ENCODE assay signal across 26 cellular contexts in genomic region chr1:41536296-41536695, GRCh38. TPM values are rescaled to one million over a fixed set of nuclear protein-coding genes. Genes with fewer than 3 reads are reported as not detected.
DNase-seq lines count a peak whose midpoint lies in the region; ATAC-seq and TF ChIP-seq lines count a peak whose summit lies in the region.
"Had no signal": no experiment of that assay in that cellular context is flagged by ENCODE, and none has a peak within 500 bp of the region (broad histone marks: within the 10 kb centered on the region; RNA-seq: fewer than 3 reads in every experiment).

No MANE protein-coding gene starts in this region.

- H3K4me3 ChIP-seq in OCI-LY1 (ENCODE audit: low read depth, low read length, poor library complexity, severe bottlenecking): no peak overlapping the region
- H3K4me3 ChIP-seq in spleen: no peak overlapping the region
- H3K4me3 ChIP-seq: pancreas, skin epidermis, thoracic aorta had no signal

- H3K4me2 ChIP-seq in OCI-LY1 (ENCODE audit: low read length): no peak overlapping the region

- no peak overlapping the region for H3K4me3 Mint-ChIP-seq in memory B cell
- H3K4me3 Mint-ChIP-seq: activated CD8-positive, alpha-beta T cell treated with anti-CD3 and anti-CD28 coated beads, Interleukin-2, amount 10 ng/mL, durations not matched to agents 7 days and 5 days; activated naive CD8-positive, alpha-beta T cell treated with anti-CD3 and anti-CD28 coated beads for 36 hours; activated T-cell treated with anti-CD3 and anti-CD28 coated beads, Interleukin-2, amount 50 U/mL, for 72 hours; CD8-positive, alpha-beta T cell; H9; naive thymus-derived CD4-positive, alpha-beta T cell; stimulated activated memory B cell treated with anti-CD40 and anti-IgM and Interleukin-4, amounts not matched to agents 10 μg/mL and 1 μg/mL and 100 μg/mL, for 72 hours had no signal

- H3K4me1 ChIP-seq in OCI-LY1 (ENCODE audit: insufficient read depth, low read length, severe bottlenecking): peaks cover 38% of the 10 kb centered on the region
- peaks cover 7 to 30% (median 23%) of the 10 kb centered on the region in 6 donors for H3K4me1 ChIP-seq in spleen
- H3K4me1 ChIP-seq: foreskin keratinocyte had no signal

- no peaks in the 10 kb centered on the region for H3K9me3 Mint-ChIP-seq in memory B cell
- H3K9me3 Mint-ChIP-seq: activated naive CD8-positive, alpha-beta T cell treated with anti-CD3 and anti-CD28 coated beads for 36 hours; activated T-cell treated with anti-CD3 and anti-CD28 coated beads, Interleukin-2, amount 50 U/mL, for 72 hours; CD8-positive, alpha-beta T cell; stimulated activated memory B cell treated with anti-CD40 and anti-IgM and Interleukin-4, amounts not matched to agents 10 μg/mL and 1 μg/mL and 100 μg/mL, for 72 hours had no signal

- peaks cover 42% of the 10 kb centered on the region for H3K4me1 Mint-ChIP-seq in memory B cell

- H3K36me3 Mint-ChIP-seq in memory B cell: peaks cover 7% of the 10 kb centered on the region

- no peak for DNase-seq in Right ventricle myocardium inferior (ENCODE audit: missing footprints)
- DNase-seq in memory B cell (ENCODE audit: low spot score in 2 of 2): no peak
- peak; percentile 56 for DNase-seq in spleen
- DNase-seq in omental fat pad (ENCODE audit: low spot score): no peak
- DNase-seq in DMS 273 treated with DMSO at 0.1 percent for 48 hours (lab: John Stamatoyannopoulos, UW): no peak
- DNase-seq: activated CD4-positive, alpha-beta T cell treated with anti-CD3 and anti-CD28 coated beads for 1 hour; activated CD8-positive, alpha-beta T cell treated with anti-CD3 and anti-CD28 coated beads, Interleukin-2, amount 10 ng/mL, durations not matched to agents 7 days and 5 days; activated naive CD8-positive, alpha-beta T cell treated with anti-CD3 and anti-CD28 coated beads for 36 hours; activated T-cell treated with anti-CD3 and anti-CD28 coated beads, Interleukin-2, amount 50 U/mL, for 72 hours; CD8-positive, alpha-beta T cell; DMS53; effector CD8-positive, alpha-beta T cell; foreskin keratinocyte; GDM1; H9; MM.1S; naive thymus-derived CD4-positive, alpha-beta T cell; NCI-H1436; NCI-H524; stimulated activated CD4-positive, alpha-beta T cell treated with anti-CD3 and anti-CD28 coated beads, Interleukin-2, amount 100 ng/mL, for 24 hours had no signal

- no peak for TF ChIP-seq POLR2A in spleen (IDR thresholded peaks at IDR 0.05)

- intact Hi-C loops in Right ventricle myocardium inferior (cut with DNase I) (no loop called here), spleen (cut with DNase I; ENCODE audit: low total_unique reads) (no loop called here)

- H3K27me3 Mint-ChIP-seq in memory B cell: no peaks in the 10 kb centered on the region
- H3K27me3 Mint-ChIP-seq: activated naive CD8-positive, alpha-beta T cell treated with anti-CD3 and anti-CD28 coated beads for 36 hours; naive thymus-derived CD4-positive, alpha-beta T cell; stimulated activated memory B cell treated with anti-CD40 and anti-IgM and Interleukin-4, amounts not matched to agents 10 μg/mL and 1 μg/mL and 100 μg/mL, for 72 hours had no signal

- no peaks in the 10 kb centered on the region for H3K79me2 ChIP-seq in OCI-LY1 (ENCODE audit: insufficient read depth, low read length)

- TF ChIP-seq CTCF in OCI-LY1 (IDR thresholded peaks at IDR 0.05; ENCODE audit: low read length) (no peak), spleen (IDR thresholded peaks at IDR 0.05 in 8 of 11, conservative IDR thresholded peaks at IDR 0.05 in 3 of 11) (no peak), omental fat pad (IDR thresholded peaks at IDR 0.05) (no peak)

- H3F3A ChIP-seq in OCI-LY1 (ENCODE audit: insufficient read depth, low read length): no peaks in the 10 kb centered on the region

- H2AFZ ChIP-seq in OCI-LY1 (ENCODE audit: low read length): no peak overlapping the region

- no peak overlapping the region for H3K9ac ChIP-seq in OCI-LY1 (ENCODE audit: low read length)

- H3K27me3 ChIP-seq in OCI-LY1 (ENCODE audit: insufficient read depth, low read length): no peaks in the 10 kb centered on the region
- no peaks in the 10 kb centered on the region for H3K27me3 ChIP-seq in spleen (replicated peaks in 1 of 7)
- H3K27me3 ChIP-seq: pancreas had no signal

- 89 to 92% (median 89%) methylated on average over 8 of the region's 8 CpGs for WGBS in spleen, 5 donors

- H3K9me2 ChIP-seq in OCI-LY1 (ENCODE audit: low read depth, low read length): no peaks in the 10 kb centered on the region

- H3K9me3 ChIP-seq in OCI-LY1 (ENCODE audit: low read length) (no peaks in the 10 kb centered on the region), spleen (no peaks in the 10 kb centered on the region)
- H3K9me3 ChIP-seq: pancreas, thoracic aorta had no signal

- H3K36me3 ChIP-seq in OCI-LY1 (ENCODE audit: insufficient read depth, low read length): no peaks in the 10 kb centered on the region
- H3K36me3 ChIP-seq in spleen: no peaks in the 10 kb centered on the region
- H3K36me3 ChIP-seq: pancreas, thoracic aorta had no signal

- ATAC-seq in Right ventricle myocardium inferior (peak; percentile 44), memory B cell (ENCODE audit: low read depth) (no peak), GM18511 (IDR thresholded peaks at IDR 0.05; ENCODE audit: unreplicated experiment) (no peak), omental fat pad (ENCODE audit: low FRiP score) (no peak)
- ATAC-seq: activated CD8-positive, alpha-beta T cell treated with anti-CD3 and anti-CD28 coated beads, Interleukin-2, amount 10 ng/mL, durations not matched to agents 7 days and 5 days; activated T-cell treated with anti-CD3 and anti-CD28 coated beads, Interleukin-2, amount 50 U/mL, for 72 hours; CD8-positive, alpha-beta T cell; foreskin keratinocyte; naive thymus-derived CD4-positive, alpha-beta T cell; pancreas; stimulated activated memory B cell treated with anti-CD40 and anti-IgM and Interleukin-4, amounts not matched to agents 10 μg/mL and 1 μg/mL and 100 μg/mL, for 72 hours had no signal

- H3K27ac ChIP-seq in OCI-LY1 (ENCODE audit: low read depth, low read length, poor library complexity, severe bottlenecking) (peak overlapping the region; percentile 90), spleen (no peak overlapping the region)
- H3K27ac ChIP-seq: foreskin keratinocyte, pancreas, skin epidermis, thoracic aorta had no signal

- H4K20me1 ChIP-seq in OCI-LY1 (ENCODE audit: insufficient read depth, low read length): no peaks in the 10 kb centered on the region

- peak overlapping the region; percentile 18 for H3K27ac Mint-ChIP-seq in memory B cell
- H3K27ac Mint-ChIP-seq: activated CD8-positive, alpha-beta T cell treated with anti-CD3 and anti-CD28 coated beads, Interleukin-2, amount 10 ng/mL, durations not matched to agents 7 days and 5 days; activated naive CD8-positive, alpha-beta T cell treated with anti-CD3 and anti-CD28 coated beads for 36 hours; activated T-cell treated with anti-CD3 and anti-CD28 coated beads, Interleukin-2, amount 50 U/mL, for 72 hours; CD8-positive, alpha-beta T cell; H9 had no signal

RNA-seq across cellular contexts. Expression of gene EDN2, which starts 51.8 kb away (rescaled TPM):
- total RNA-seq in Right ventricle myocardium inferior (not detected), spleen (not detected), omental fat pad (not detected)
- polyA plus RNA-seq in spleen: not detected
- total RNA-seq: activated CD8-positive, alpha-beta T cell treated with anti-CD3 and anti-CD28 coated beads, Interleukin-2, amount 10 ng/mL, durations not matched to agents 7 days and 5 days; activated naive CD8-positive, alpha-beta T cell treated with anti-CD3 and anti-CD28 coated beads for 36 hours; activated T-cell treated with anti-CD3 and anti-CD28 coated beads, Interleukin-2, amount 50 U/mL, for 72 hours; naive thymus-derived CD4-positive, alpha-beta T cell; thoracic aorta had no signal
- polyA plus RNA-seq: naive thymus-derived CD4-positive, alpha-beta T cell had no signal
